17 cellular contexts compared by ENCODE assay signal in genomic region chr1:9084883-9085282, GRCh38. TPM values are rescaled to one million over a fixed set of nuclear protein-coding genes. Genes with fewer than 3 reads are reported as not detected.
DNase-seq lines count a peak whose midpoint lies in the region; ATAC-seq, FAIRE-seq and TF ChIP-seq lines count a peak whose summit lies in the region.
"Had no signal": no experiment of that assay in that cellular context is flagged by ENCODE, and none has a peak within 500 bp of the region (broad histone marks: within the 10 kb centered on the region; RNA-seq: fewer than 3 reads in every experiment).

No MANE protein-coding gene starts in this region.

- no peak for ATAC-seq in PC-3
- peak; percentile 40 for ATAC-seq in foreskin keratinocyte
- no peak for ATAC-seq in HepG2
- no peak for ATAC-seq in GM21526 (IDR thresholded peaks at IDR 0.05; ENCODE audit: low FRiP score, unreplicated experiment)
- ATAC-seq: activated T-helper 17 cell treated with anti-CD3 and anti-CD28 coated beads, Interleukin-2, amount 50 U/mL, for 72 hours had no signal

- H2AFZ ChIP-seq in PC-3 (ENCODE audit: low read length): no peak overlapping the region
- H2AFZ ChIP-seq in trophoblast cell (ENCODE audit: insufficient read depth, low read length, poor library complexity): peak overlapping the region; percentile 12
- no peak overlapping the region for H2AFZ ChIP-seq in HepG2 (ENCODE audit: low read length)

- intact Hi-C loops in PC-3 (cut with micrococcal nuclease): no loop called here
- intact Hi-C loops in HepG2 (cut with micrococcal nuclease; ENCODE audit: unreplicated experiment): no loop called here

- H2BK120ac ChIP-seq in trophoblast cell (ENCODE audit: insufficient read depth, low read length, poor library complexity): no peak overlapping the region

- no peak overlapping the region for H3K23ac ChIP-seq in trophoblast cell (ENCODE audit: low read length)

- peaks cover 17% of the 10 kb centered on the region for H3K4me1 ChIP-seq in PC-3 (ENCODE audit: insufficient read depth, low read length)
- H3K4me1 ChIP-seq in foreskin keratinocyte: peaks cover 13% of the 10 kb centered on the region
- peaks cover 2 to 3% of the 10 kb centered on the region in 2 experiments for H3K4me1 ChIP-seq in trophoblast cell (ENCODE audit: control insufficient read depth in 1 of 2, insufficient read depth in 2 of 2, low read length in 2 of 2)
- no peaks in the 10 kb centered on the region for H3K4me1 ChIP-seq in HepG2 (ENCODE audit: insufficient read depth, low read length)

- H3K36me3 ChIP-seq in PC-3 (ENCODE audit: low read depth, low read length): no peaks in the 10 kb centered on the region
- no peaks in the 10 kb centered on the region for H3K36me3 ChIP-seq in trophoblast cell (ENCODE audit: control insufficient read depth in 1 of 2, insufficient read depth in 2 of 2, low read length in 2 of 2)
- H3K36me3 ChIP-seq in HepG2 (replicated peaks in 1 of 2; ENCODE audit: control insufficient read depth in 1 of 2, insufficient read depth in 2 of 2, low read length in 2 of 2): no peaks in the 10 kb centered on the region
- H3K36me3 ChIP-seq: ovary had no signal

- BruUV-seq in PC-3 (replicated peaks; lab: Mats Ljungman, UMichigan): no TSS peak
- BruUV-seq in HepG2 (replicated peaks; lab: Mats Ljungman, UMichigan): no TSS peak

- H3F3A ChIP-seq in PC-3 (ENCODE audit: low read length, unreplicated experiment): no peaks in the 10 kb centered on the region

- no peak for FAIRE-seq in HepG2 (lab: Jason Lieb, UNC)

- H3K27me3 ChIP-seq in PC-3 (ENCODE audit: low read length) (0 out of 2 replicates have a peak, but pooled peaks cover 3% of the 10 kb centered on the region), foreskin keratinocyte (peaks cover 12% of the 10 kb centered on the region), trophoblast cell (ENCODE audit: insufficient read depth, low read length) (no peaks in the 10 kb centered on the region), HepG2 (ENCODE audit: control insufficient read depth in 1 of 2, insufficient read depth in 2 of 2, low read length in 2 of 2) (peaks cover 1 to 42% of the 10 kb centered on the region in 2 experiments; a peak in 3 of 5 replicates)
- H3K27me3 ChIP-seq: ovary had no signal

- CTCF ChIA-PET in PC-3 (lab: Charles Lee) (no interaction called here), HepG2 (lab: Yijun Ruan, JAX; ENCODE audit: low intra/inter-chr PET ratio, low total read pairs) (no interaction called here)

- no peak for TF ChIP-seq POLR2A in HepG2 (IDR thresholded peaks at IDR 0.05; ENCODE audit: insufficient read depth in 1 of 2, low read depth in 2 of 2, low read length in 2 of 2)

- no peak for TF ChIP-seq CTCF in PC-3 (conservative IDR thresholded peaks at IDR 0.05; ENCODE audit: low read depth, low read length)
- TF ChIP-seq CTCF in foreskin keratinocyte (conservative IDR thresholded peaks at IDR 0.05): no peak
- no peak for TF ChIP-seq CTCF in HepG2 (CRISPR knock-in tag; IDR thresholded peaks at IDR 0.05)

- H4K12ac ChIP-seq in trophoblast cell (ENCODE audit: low read depth, low read length): no peak overlapping the region

- in situ Hi-C loops in HepG2 (cut with HindIII; ENCODE audit: extremely low pct_ligation_motif_present, low pct_unique_long_range_greater_than_20kb): no loop called here

- H4K8ac ChIP-seq in trophoblast cell (ENCODE audit: low read depth, low read length): no peak overlapping the region

- no peak overlapping the region for H3K27ac ChIP-seq in PC-3 (ENCODE audit: low read length)
- H3K27ac ChIP-seq in foreskin keratinocyte: no peak overlapping the region
- no peak overlapping the region for H3K27ac ChIP-seq in trophoblast cell (ENCODE audit: low read depth, low read length)
- no peak overlapping the region for H3K27ac ChIP-seq in HepG2 (ENCODE audit: extremely low read length, insufficient read depth, low read length)
- H3K27ac ChIP-seq: ovary had no signal

- H2BK12ac ChIP-seq in trophoblast cell (ENCODE audit: low read length): no peak overlapping the region

- no peak overlapping the region for H3K4ac ChIP-seq in trophoblast cell (ENCODE audit: low read depth, low read length)

- H3K9me2 ChIP-seq in PC-3 (replicated peaks; ENCODE audit: low read length): no peaks in the 10 kb centered on the region
- H3K9me2 ChIP-seq: SK-N-SH had no signal

- H4K20me1 ChIP-seq in PC-3 (ENCODE audit: low read length) (no peaks in the 10 kb centered on the region), HepG2 (ENCODE audit: insufficient read depth, low read length) (no peaks in the 10 kb centered on the region)

- H3K4me2 ChIP-seq in PC-3 (ENCODE audit: low read length) (no peak overlapping the region), trophoblast cell (ENCODE audit: low read length) (no peak overlapping the region), HepG2 (ENCODE audit: low read depth, low read length) (no peak overlapping the region)
- H3K4me2 ChIP-seq: SK-N-SH had no signal

- H3K4me3 ChIP-seq in PC-3 (ENCODE audit: low read length) (no peak overlapping the region), trophoblast cell (ENCODE audit: low read depth, low read length) (no peak overlapping the region), HepG2 (replicated peaks in 1 of 3; ENCODE audit: insufficient read depth in 1 of 3, low read depth in 2 of 3, low read length in 3 of 3) (no peak overlapping the region)
- H3K4me3 ChIP-seq: ovary had no signal

- no peak overlapping the region for H4K91ac ChIP-seq in trophoblast cell (ENCODE audit: low read depth, low read length)

- no peak overlapping the region for H3K18ac ChIP-seq in trophoblast cell (ENCODE audit: low read length)

- H3K79me1 ChIP-seq in trophoblast cell (ENCODE audit: low read length): no peaks in the 10 kb centered on the region

- TF ChIP-seq EP300 in HepG2 (IDR thresholded peaks at IDR 0.05; ENCODE audit: low read depth in 2 of 2, low read length in 2 of 2): no peak
- TF ChIP-seq EP300 in HepG2 (CRISPR knock-in tag; IDR thresholded peaks at IDR 0.05; ENCODE audit: borderline replicate concordance): no peak

- H3K79me2 ChIP-seq in PC-3 (ENCODE audit: low read length) (no peaks in the 10 kb centered on the region), trophoblast cell (ENCODE audit: control insufficient read depth, insufficient read depth, low read length, poor library complexity) (no peaks in the 10 kb centered on the region), HepG2 (ENCODE audit: insufficient read depth, low read length) (no peaks in the 10 kb centered on the region)

- POLR2A ChIA-PET in PC-3 (lab: Charles Lee; ENCODE audit: unreplicated experiment): no interaction called here
- POLR2A ChIA-PET in HepG2 (lab: Yijun Ruan, JAX): no interaction called here

- no peak for TF ChIP-seq RAD21 in HepG2 (CRISPR knock-in tag; IDR thresholded peaks at IDR 0.05)

- H3K9ac ChIP-seq in PC-3 (ENCODE audit: low read length) (no peak overlapping the region), trophoblast cell (ENCODE audit: low read length) (no peak overlapping the region), HepG2 (ENCODE audit: insufficient read depth, low read depth, low read length) (no peak overlapping the region)
- H3K9ac ChIP-seq: SK-N-SH had no signal

- H2AK5ac ChIP-seq in trophoblast cell (ENCODE audit: low read length): no peak overlapping the region

- H2BK5ac ChIP-seq in trophoblast cell (ENCODE audit: low read depth, low read length, poor library complexity): no peak overlapping the region

- DNase-seq in Ammon's horn (ENCODE audit: low spot score) (peak; percentile 42), PC-3 (peak; percentile 18), foreskin keratinocyte (no peak), trophoblast cell (peak; percentile 77 to 84), middle frontal gyrus (ENCODE audit: extremely low spot score, low spot score) (no peak), AG08396 (ENCODE audit: low spot score) (no peak), HepG2 (ENCODE audit: low spot score) (no peak)
- DNase-seq: GDM1, NCI-H1105 treated with DMSO at 0.1 percent for 48 hours, NCI-H69, SK-N-SH had no signal

- no peak overlapping the region for H3K14ac ChIP-seq in trophoblast cell (ENCODE audit: low read length)

- no peaks in the 10 kb centered on the region for H3K9me3 ChIP-seq in PC-3 (ENCODE audit: low read length)
- no peaks in the 10 kb centered on the region for H3K9me3 ChIP-seq in trophoblast cell (ENCODE audit: insufficient read depth, low read depth, low read length)
- H3K9me3 ChIP-seq in HepG2 (ENCODE audit: low read length): no peaks in the 10 kb centered on the region
- H3K9me3 ChIP-seq: ovary, SK-N-SH had no signal

- WGBS in trophoblast cell (ENCODE audit: extremely low coverage, insufficient coverage, insufficient read length): no CpG with 5 or more reads among the region's 8 CpGs
- WGBS in HepG2 (ENCODE audit: low lambda C conversion rate): 47% methylated on average over 8 of the region's 8 CpGs

RNA-seq across cellular contexts. Expression of gene SLC2A5, which starts 15.4 kb away (rescaled TPM):
- total RNA-seq in PC-3 (2014; rRNA removed): not detected in 2 replicates
- 0.11 and 0.14 TPM in 2 replicates for total RNA-seq in foreskin keratinocyte
- 0.06 and 0.07 TPM in 2 replicates for polyA plus RNA-seq in foreskin keratinocyte
- polyA plus RNA-seq in trophoblast cell (2013): 0.12 and 0.16 TPM in 2 replicates
- total RNA-seq in HepG2 (2016; rRNA removed; fragmentation: Illumina TruSeq; extraction: Trizol): 0.04 TPM in 1 of 2 replicates, not detected in the other
- total RNA-seq in HepG2 (2016; cell fraction: cytosol; rRNA removed; fragmentation: Illumina TruSeq; extraction: Trizol; ENCODE audit: low read depth): not detected in 2 replicates
- total RNA-seq in HepG2 (2016; cell fraction: insoluble cytoplasmic fraction; rRNA removed; fragmentation: Illumina TruSeq; extraction: Trizol): not detected in 2 replicates
- total RNA-seq in HepG2 (2016; cell fraction: membrane; rRNA removed; fragmentation: Illumina TruSeq; extraction: Trizol): not detected in 2 replicates
- total RNA-seq in HepG2 (2016; cell fraction: nucleus; rRNA removed; fragmentation: Illumina TruSeq; extraction: Trizol): not detected in 2 replicates
- polyA plus RNA-seq in HepG2 (2011; rRNA removed): 0.54 and 0.80 TPM in 2 replicates
- 0.27 and 0.46 TPM in 2 replicates for polyA plus RNA-seq in HepG2 (2011; cell fraction: cytosol; rRNA removed)
- 2.7 and 3.8 TPM in 2 replicates for polyA plus RNA-seq in HepG2 (2011; cell fraction: nucleus; rRNA removed)
- 0.16 and 0.68 TPM in 2 replicates for polyA plus RNA-seq in HepG2 (2012)
- polyA plus RNA-seq in HepG2 (2016; cell fraction: cytosol; fragmentation: Illumina TruSeq; extraction: Trizol; ENCODE audit: low read depth): not detected in 2 replicates
- not detected in 2 replicates for polyA plus RNA-seq in HepG2 (2016; cell fraction: insoluble cytoplasmic fraction; fragmentation: Illumina TruSeq; extraction: Trizol; ENCODE audit: low read depth)
- not detected in 2 replicates for polyA plus RNA-seq in HepG2 (2016; cell fraction: membrane; fragmentation: Illumina TruSeq; extraction: Trizol; ENCODE audit: low read depth)
- not detected in 2 replicates for polyA plus RNA-seq in HepG2 (2016; cell fraction: nucleus; fragmentation: Illumina TruSeq; extraction: Trizol; ENCODE audit: insufficient read depth, low read depth)
- 0.24 TPM in 1 of 2 replicates, not detected in the other for polyA minus RNA-seq in HepG2 (2011; rRNA and poly(A)+ RNA removed; ENCODE audit: low replicate concordance)
- polyA minus RNA-seq in HepG2 (2011; cell fraction: cytosol; rRNA and poly(A)+ RNA removed): 0.99 TPM in 1 of 2 replicates, not detected in the other
- polyA minus RNA-seq in HepG2 (2011; cell fraction: nucleus; rRNA and poly(A)+ RNA removed): 1.2 TPM in 1 of 2 replicates, not detected in the other
- total RNA-seq: HT1080, kidney epithelial cell had no signal

RNA-seq across cellular contexts. Expression of gene GPR157, which starts 44.0 kb away (rescaled TPM):
- 7.3 and 7.9 TPM in 2 replicates for total RNA-seq in PC-3 (2014; rRNA removed)
- 4.9 and 5.0 TPM in 2 replicates for total RNA-seq in foreskin keratinocyte
- polyA plus RNA-seq in foreskin keratinocyte: 1.5 and 1.7 TPM in 2 replicates
- polyA plus RNA-seq in trophoblast cell (2013): 24.0 and 27.8 TPM in 2 replicates
- total RNA-seq in HepG2 (2016; rRNA removed; fragmentation: Illumina TruSeq; extraction: Trizol): 8.4 and 10.1 TPM in 2 replicates
- total RNA-seq in HepG2 (2016; cell fraction: cytosol; rRNA removed; fragmentation: Illumina TruSeq; extraction: Trizol; ENCODE audit: low read depth): 4.0 and 7.1 TPM in 2 replicates
- total RNA-seq in HepG2 (2016; cell fraction: insoluble cytoplasmic fraction; rRNA removed; fragmentation: Illumina TruSeq; extraction: Trizol): 10.7 and 12.8 TPM in 2 replicates
- total RNA-seq in HepG2 (2016; cell fraction: membrane; rRNA removed; fragmentation: Illumina TruSeq; extraction: Trizol): 13.0 and 14.9 TPM in 2 replicates
- 7.1 and 10.0 TPM in 2 replicates for total RNA-seq in HepG2 (2016; cell fraction: nucleus; rRNA removed; fragmentation: Illumina TruSeq; extraction: Trizol)
- 19.2 and 23.3 TPM in 2 replicates for polyA plus RNA-seq in HepG2 (2011; rRNA removed)
- 14.2 and 15.0 TPM in 2 replicates for polyA plus RNA-seq in HepG2 (2011; cell fraction: cytosol; rRNA removed)
- 29.1 and 30.4 TPM in 2 replicates for polyA plus RNA-seq in HepG2 (2011; cell fraction: nucleus; rRNA removed)
- polyA plus RNA-seq in HepG2 (2012): 25.2 and 25.3 TPM in 2 replicates
- polyA plus RNA-seq in HepG2 (2016; cell fraction: cytosol; fragmentation: Illumina TruSeq; extraction: Trizol; ENCODE audit: low read depth): 1.7 and 2.0 TPM in 2 replicates
- polyA plus RNA-seq in HepG2 (2016; cell fraction: insoluble cytoplasmic fraction; fragmentation: Illumina TruSeq; extraction: Trizol; ENCODE audit: low read depth): 4.3 and 5.8 TPM in 2 replicates
- polyA plus RNA-seq in HepG2 (2016; cell fraction: membrane; fragmentation: Illumina TruSeq; extraction: Trizol; ENCODE audit: low read depth): 3.8 and 6.3 TPM in 2 replicates
- 8.1 and 9.9 TPM in 2 replicates for polyA plus RNA-seq in HepG2 (2016; cell fraction: nucleus; fragmentation: Illumina TruSeq; extraction: Trizol; ENCODE audit: insufficient read depth, low read depth)
- 23.1 and 157 TPM in 2 replicates for polyA minus RNA-seq in HepG2 (2011; rRNA and poly(A)+ RNA removed; ENCODE audit: low replicate concordance)
- 37.5 and 50.2 TPM in 2 replicates for polyA minus RNA-seq in HepG2 (2011; cell fraction: cytosol; rRNA and poly(A)+ RNA removed)
- polyA minus RNA-seq in HepG2 (2011; cell fraction: nucleus; rRNA and poly(A)+ RNA removed): 18.6 and 22.3 TPM in 2 replicates

RNA-seq across cellular contexts. Expression of gene SLC2A7, which starts 58.7 kb away (rescaled TPM):
- total RNA-seq in PC-3 (2014; rRNA removed) (not detected in 2 replicates), foreskin keratinocyte (not detected in 2 replicates), HepG2 (2016; rRNA removed; fragmentation: Illumina TruSeq; extraction: Trizol) (not detected in 2 replicates)
- polyA plus RNA-seq in foreskin keratinocyte (not detected in 2 replicates), HepG2 (2011; rRNA removed) (not detected in 2 replicates)
- not detected in 2 replicates for polyA plus RNA-seq in trophoblast cell (2013)
- total RNA-seq in HepG2 (2016; cell fraction: cytosol; rRNA removed; fragmentation: Illumina TruSeq; extraction: Trizol; ENCODE audit: low read depth): not detected in 2 replicates
- total RNA-seq in HepG2 (2016; cell fraction: insoluble cytoplasmic fraction; rRNA removed; fragmentation: Illumina TruSeq; extraction: Trizol): not detected in 2 replicates
- total RNA-seq in HepG2 (2016; cell fraction: membrane; rRNA removed; fragmentation: Illumina TruSeq; extraction: Trizol): not detected in 2 replicates
- not detected in 2 replicates for total RNA-seq in HepG2 (2016; cell fraction: nucleus; rRNA removed; fragmentation: Illumina TruSeq; extraction: Trizol)
- not detected in 2 replicates for polyA plus RNA-seq in HepG2 (2011; cell fraction: cytosol; rRNA removed)
- polyA plus RNA-seq in HepG2 (2011; cell fraction: nucleus; rRNA removed): not detected in 2 replicates
- polyA plus RNA-seq in HepG2 (2012): not detected in 2 replicates
- polyA plus RNA-seq in HepG2 (2016; cell fraction: cytosol; fragmentation: Illumina TruSeq; extraction: Trizol; ENCODE audit: low read depth): not detected in 2 replicates
- not detected in 2 replicates for polyA plus RNA-seq in HepG2 (2016; cell fraction: insoluble cytoplasmic fraction; fragmentation: Illumina TruSeq; extraction: Trizol; ENCODE audit: low read depth)
- not detected in 2 replicates for polyA plus RNA-seq in HepG2 (2016; cell fraction: membrane; fragmentation: Illumina TruSeq; extraction: Trizol; ENCODE audit: low read depth)
- polyA plus RNA-seq in HepG2 (2016; cell fraction: nucleus; fragmentation: Illumina TruSeq; extraction: Trizol; ENCODE audit: insufficient read depth, low read depth): not detected in 2 replicates
- not detected in 2 replicates for polyA minus RNA-seq in HepG2 (2011; rRNA and poly(A)+ RNA removed; ENCODE audit: low replicate concordance)
- not detected in 2 replicates for polyA minus RNA-seq in HepG2 (2011; cell fraction: cytosol; rRNA and poly(A)+ RNA removed)
- not detected in 2 replicates for polyA minus RNA-seq in HepG2 (2011; cell fraction: nucleus; rRNA and poly(A)+ RNA removed)
- total RNA-seq: activated T-helper 17 cell treated with anti-CD3 and anti-CD28 coated beads, Interleukin-2, amount 50 U/mL, for 72 hours; HT1080; kidney epithelial cell; ovary had no signal
- polyA plus RNA-seq: AG04450, ovary, SK-N-SH had no signal

Comparison
In these comparisons a context has a peak if more than half of its experiments do, and no peak if none do; other contexts are left out.
1. DNase-seq: peak in Ammon's horn (single experiment), PC-3 (single experiment) and trophoblast cell (2 of 2); none in foreskin keratinocyte (0 of 2), middle frontal gyrus (single experiment), AG08396 (single experiment) and HepG2 (single experiment).